ENCODE assay signal across 8 cellular contexts in the genomic region with DNA sequence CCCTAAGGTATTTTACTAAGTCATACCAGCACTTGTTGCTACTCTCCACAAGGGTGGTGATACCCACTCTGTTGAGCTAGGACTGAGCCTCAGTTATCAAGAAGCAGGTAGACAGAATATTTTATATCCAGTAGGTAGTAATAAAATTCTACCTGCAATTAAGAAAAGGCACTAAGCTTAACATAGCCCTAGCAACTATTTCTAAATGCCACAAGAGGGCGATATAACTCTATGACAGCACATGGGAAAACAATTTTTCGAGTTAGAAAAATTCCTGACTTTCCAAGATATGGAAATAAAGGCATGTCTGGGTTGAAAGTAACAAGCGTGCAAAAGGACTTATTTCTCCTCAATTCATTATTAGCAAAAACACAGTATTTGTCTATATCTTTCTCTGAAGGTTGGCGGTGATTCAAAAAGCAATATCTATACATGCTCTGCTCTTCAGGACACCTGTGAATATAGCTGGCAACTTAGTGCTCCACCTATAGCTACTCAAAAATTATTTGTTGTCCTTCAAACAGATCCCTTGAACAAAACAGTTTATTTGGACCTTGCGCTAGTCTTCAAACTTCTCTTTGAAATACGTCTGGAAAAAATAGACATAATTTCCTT. TPM values are rescaled to one million over a fixed set of nuclear protein-coding genes. Genes with fewer than 3 reads are reported as not detected.
A peak's percentile ranks its signal among the peaks of the same experiment; 100 is the strongest.
DNase-seq lines count a peak whose midpoint lies in the region; ATAC-seq and TF ChIP-seq lines count a peak whose summit lies in the region.

No MANE protein-coding gene starts in this region.

- H3K36me3 Mint-ChIP-seq in Calu3 (ENCODE audit: insufficient read depth, unreplicated experiment) (no peaks in the 10 kb centered on the region), HFFc6 (ENCODE audit: low read depth) (no peaks in the 10 kb centered on the region)

- 39% methylated on average over 6 of the region's 6 CpGs for WGBS in smooth muscle cell (ENCODE audit: low lambda C conversion rate)

- H3K4me3 Mint-ChIP-seq in Calu3 (ENCODE audit: low read depth, unreplicated experiment) (no peak overlapping the region), HFFc6 (no peak overlapping the region)

- H3K9ac ChIP-seq in smooth muscle cell (ENCODE audit: low read depth) = no peak overlapping the region

- intact Hi-C loops in Calu3 (cut with micrococcal nuclease; ENCODE audit: unreplicated experiment) = loop anchor here (5.0 kb wide), 6 partner anchors 114 to 789 kb away; no protein-coding TSS in a partner anchor

- no peaks in the 10 kb centered on the region for H3K27me3 ChIP-seq in smooth muscle cell (ENCODE audit: low read depth)

- H4K20me1 ChIP-seq in smooth muscle cell (ENCODE audit: low read depth) = no peaks in the 10 kb centered on the region

- H3K4me2 ChIP-seq in smooth muscle cell = no peak overlapping the region

- no peak overlapping the region for H2AFZ ChIP-seq in smooth muscle cell (ENCODE audit: low read depth)

- no peaks in the 10 kb centered on the region for H3K79me2 ChIP-seq in smooth muscle cell (ENCODE audit: low read depth)

- CTCF ChIA-PET in Calu3 (lab: Charles Lee) = interaction anchor here (0.9 to 1.0 kb wide), 4 partner anchors 19 to 559 kb away, joined by 3 to 5 read pairs (median 4); no protein-coding TSS in a partner anchor

- no peaks in the 10 kb centered on the region for H3K36me3 ChIP-seq in smooth muscle cell (ENCODE audit: low read depth)

- DNase-seq in Calu3 (no peak), HFFc6 (peak; percentile 33), glomerular visceral epithelial cell (ENCODE audit: extremely low spot score) (peak; percentile 44), smooth muscle cell (lab: John Stamatoyannopoulos, UW; ENCODE audit: unreplicated experiment) (no peak)
- no peak for DNase-seq in activated CD4-positive, alpha-beta T cell treated with anti-CD3 and anti-CD28 coated beads for 48 hours

- H3K4me3 ChIP-seq in smooth muscle cell = no peak overlapping the region

- H3F3A ChIP-seq in smooth muscle cell (ENCODE audit: low read depth) = no peaks in the 10 kb centered on the region

- H3K9me3 ChIP-seq in smooth muscle cell (replicated peaks; ENCODE audit: low read depth) = no peaks in the 10 kb centered on the region

- H3K27me3 Mint-ChIP-seq in Calu3 (ENCODE audit: unreplicated experiment) (peaks cover 23% of the 10 kb centered on the region), HFFc6 (ENCODE audit: insufficient read depth) (peaks cover 4% of the 10 kb centered on the region)

- peak; percentile 73 for ATAC-seq in SK-N-SH treated with all-trans-retinoic acid at 6 μM for 48 hours
- ATAC-seq in GM21528 (IDR thresholded peaks at IDR 0.05; ENCODE audit: low FRiP score, unreplicated experiment) = no peak
- ATAC-seq in GM21717 (IDR thresholded peaks at IDR 0.05; ENCODE audit: unreplicated experiment) = no peak

- H3K27ac ChIP-seq in smooth muscle cell (ENCODE audit: low read depth) = no peak overlapping the region

- TF ChIP-seq CTCF in Calu3 (IDR thresholded peaks at IDR 0.05; ENCODE audit: unreplicated experiment) (peak; percentile 42), HFFc6 (IDR thresholded peaks at IDR 0.05) (peak; percentile 95), smooth muscle cell (IDR thresholded peaks at IDR 0.05; ENCODE audit: borderline replicate concordance, insufficient read depth, poor library complexity, severe bottlenecking) (peak; percentile 92)

- no peak overlapping the region for H3K27ac Mint-ChIP-seq in Calu3 (ENCODE audit: unreplicated experiment)
- no peak overlapping the region for H3K27ac Mint-ChIP-seq in HFFc6

- H3K9me3 Mint-ChIP-seq in Calu3 (ENCODE audit: low read depth, unreplicated experiment) (peaks cover 7% of the 10 kb centered on the region), HFFc6 (peaks cover under 1% of the 10 kb centered on the region; the same call in 1 of the 2 replicates)

- no peaks in the 10 kb centered on the region for H3K4me1 ChIP-seq in smooth muscle cell (ENCODE audit: low read depth)

- BruUV-seq in Calu3 (replicated peaks; lab: Mats Ljungman, UMichigan) = no TSS peak

- H3K4me1 Mint-ChIP-seq in Calu3 (ENCODE audit: low read depth, unreplicated experiment) (no peaks in the 10 kb centered on the region), HFFc6 (ENCODE audit: low read depth) (no peaks in the 10 kb centered on the region)

TF ChIP-seq in SK-N-SH treated with all-trans-retinoic acid at 6 μM for 48 hours, 23 proteins besides CTCF, POLR2A, EP300 and RAD21 (continues in another document):
- TF ChIP-seq, protein P1, sequence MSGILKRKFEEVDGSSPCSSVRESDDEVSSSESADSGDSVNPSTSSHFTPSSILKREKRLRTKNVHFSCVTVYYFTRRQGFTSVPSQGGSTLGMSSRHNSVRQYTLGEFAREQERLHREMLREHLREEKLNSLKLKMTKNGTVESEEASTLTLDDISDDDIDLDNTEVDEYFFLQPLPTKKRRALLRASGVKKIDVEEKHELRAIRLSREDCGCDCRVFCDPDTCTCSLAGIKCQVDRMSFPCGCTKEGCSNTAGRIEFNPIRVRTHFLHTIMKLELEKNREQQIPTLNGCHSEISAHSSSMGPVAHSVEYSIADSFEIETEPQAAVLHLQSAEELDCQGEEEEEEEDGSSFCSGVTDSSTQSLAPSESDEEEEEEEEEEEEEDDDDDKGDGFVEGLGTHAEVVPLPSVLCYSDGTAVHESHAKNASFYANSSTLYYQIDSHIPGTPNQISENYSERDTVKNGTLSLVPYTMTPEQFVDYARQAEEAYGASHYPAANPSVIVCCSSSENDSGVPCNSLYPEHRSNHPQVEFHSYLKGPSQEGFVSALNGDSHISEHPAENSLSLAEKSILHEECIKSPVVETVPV (CRISPR knock-in tag; IDR thresholded peaks at IDR 0.05) = no peak
- TF ChIP-seq, protein P2, sequence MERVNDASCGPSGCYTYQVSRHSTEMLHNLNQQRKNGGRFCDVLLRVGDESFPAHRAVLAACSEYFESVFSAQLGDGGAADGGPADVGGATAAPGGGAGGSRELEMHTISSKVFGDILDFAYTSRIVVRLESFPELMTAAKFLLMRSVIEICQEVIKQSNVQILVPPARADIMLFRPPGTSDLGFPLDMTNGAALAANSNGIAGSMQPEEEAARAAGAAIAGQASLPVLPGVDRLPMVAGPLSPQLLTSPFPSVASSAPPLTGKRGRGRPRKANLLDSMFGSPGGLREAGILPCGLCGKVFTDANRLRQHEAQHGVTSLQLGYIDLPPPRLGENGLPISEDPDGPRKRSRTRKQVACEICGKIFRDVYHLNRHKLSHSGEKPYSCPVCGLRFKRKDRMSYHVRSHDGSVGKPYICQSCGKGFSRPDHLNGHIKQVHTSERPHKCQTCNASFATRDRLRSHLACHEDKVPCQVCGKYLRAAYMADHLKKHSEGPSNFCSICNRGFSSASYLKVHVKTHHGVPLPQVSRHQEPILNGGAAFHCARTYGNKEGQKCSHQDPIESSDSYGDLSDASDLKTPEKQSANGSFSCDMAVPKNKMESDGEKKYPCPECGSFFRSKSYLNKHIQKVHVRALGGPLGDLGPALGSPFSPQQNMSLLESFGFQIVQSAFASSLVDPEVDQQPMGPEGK (CRISPR knock-in tag; IDR thresholded peaks at IDR 0.05; ENCODE audit: borderline replicate concordance) = no peak
- TF ChIP-seq, protein P3, sequence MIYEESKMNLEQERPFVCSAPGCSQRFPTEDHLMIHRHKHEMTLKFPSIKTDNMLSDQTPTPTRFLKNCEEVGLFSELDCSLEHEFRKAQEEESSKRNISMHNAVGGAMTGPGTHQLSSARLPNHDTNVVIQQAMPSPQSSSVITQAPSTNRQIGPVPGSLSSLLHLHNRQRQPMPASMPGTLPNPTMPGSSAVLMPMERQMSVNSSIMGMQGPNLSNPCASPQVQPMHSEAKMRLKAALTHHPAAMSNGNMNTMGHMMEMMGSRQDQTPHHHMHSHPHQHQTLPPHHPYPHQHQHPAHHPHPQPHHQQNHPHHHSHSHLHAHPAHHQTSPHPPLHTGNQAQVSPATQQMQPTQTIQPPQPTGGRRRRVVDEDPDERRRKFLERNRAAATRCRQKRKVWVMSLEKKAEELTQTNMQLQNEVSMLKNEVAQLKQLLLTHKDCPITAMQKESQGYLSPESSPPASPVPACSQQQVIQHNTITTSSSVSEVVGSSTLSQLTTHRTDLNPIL (CRISPR knock-in tag; IDR thresholded peaks at IDR 0.05; ENCODE audit: low read depth) = no peak
- TF ChIP-seq SNAI2 (CRISPR knock-in tag; IDR thresholded peaks at IDR 0.05) = no peak
- TF ChIP-seq, protein P4, sequence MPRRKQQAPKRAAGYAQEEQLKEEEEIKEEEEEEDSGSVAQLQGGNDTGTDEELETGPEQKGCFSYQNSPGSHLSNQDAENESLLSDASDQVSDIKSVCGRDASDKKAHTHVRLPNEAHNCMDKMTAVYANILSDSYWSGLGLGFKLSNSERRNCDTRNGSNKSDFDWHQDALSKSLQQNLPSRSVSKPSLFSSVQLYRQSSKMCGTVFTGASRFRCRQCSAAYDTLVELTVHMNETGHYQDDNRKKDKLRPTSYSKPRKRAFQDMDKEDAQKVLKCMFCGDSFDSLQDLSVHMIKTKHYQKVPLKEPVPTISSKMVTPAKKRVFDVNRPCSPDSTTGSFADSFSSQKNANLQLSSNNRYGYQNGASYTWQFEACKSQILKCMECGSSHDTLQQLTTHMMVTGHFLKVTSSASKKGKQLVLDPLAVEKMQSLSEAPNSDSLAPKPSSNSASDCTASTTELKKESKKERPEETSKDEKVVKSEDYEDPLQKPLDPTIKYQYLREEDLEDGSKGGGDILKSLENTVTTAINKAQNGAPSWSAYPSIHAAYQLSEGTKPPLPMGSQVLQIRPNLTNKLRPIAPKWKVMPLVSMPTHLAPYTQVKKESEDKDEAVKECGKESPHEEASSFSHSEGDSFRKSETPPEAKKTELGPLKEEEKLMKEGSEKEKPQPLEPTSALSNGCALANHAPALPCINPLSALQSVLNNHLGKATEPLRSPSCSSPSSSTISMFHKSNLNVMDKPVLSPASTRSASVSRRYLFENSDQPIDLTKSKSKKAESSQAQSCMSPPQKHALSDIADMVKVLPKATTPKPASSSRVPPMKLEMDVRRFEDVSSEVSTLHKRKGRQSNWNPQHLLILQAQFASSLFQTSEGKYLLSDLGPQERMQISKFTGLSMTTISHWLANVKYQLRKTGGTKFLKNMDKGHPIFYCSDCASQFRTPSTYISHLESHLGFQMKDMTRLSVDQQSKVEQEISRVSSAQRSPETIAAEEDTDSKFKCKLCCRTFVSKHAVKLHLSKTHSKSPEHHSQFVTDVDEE (CRISPR knock-in tag; IDR thresholded peaks at IDR 0.05) = no peak
- TF ChIP-seq ZNF8 (CRISPR knock-in tag; IDR thresholded peaks at IDR 0.05) = no peak
- no peak for TF ChIP-seq OSR1 (CRISPR knock-in tag; IDR thresholded peaks at IDR 0.05)
- TF ChIP-seq ISL1 (CRISPR knock-in tag; IDR thresholded peaks at IDR 0.05) = no peak
- no peak for TF ChIP-seq BACH2 (CRISPR knock-in tag; IDR thresholded peaks at IDR 0.05; ENCODE audit: borderline replicate concordance)
- TF ChIP-seq TCF4 (CRISPR knock-in tag; IDR thresholded peaks at IDR 0.05; ENCODE audit: borderline replicate concordance) = no peak
- TF ChIP-seq PPARA (CRISPR knock-in tag; IDR thresholded peaks at IDR 0.05; ENCODE audit: borderline replicate concordance) = no peak

RNA-seq across cellular contexts. Expression of a gene that starts 14.7 kb away (rescaled TPM):
- total RNA-seq in Calu3 (2022) = not detected in 2 replicates
- total RNA-seq in HFFc6 (2021; fragmentation: NEBNext Ultra II Directional; extraction: Animal tissue kit (Norgen Biotek cat#: 25700)) = 1 to 10 TPM; 1.3 to 2.5 (median 2.1) TPM
- 0.40 and 1.1 TPM in 2 replicates for total RNA-seq in smooth muscle cell
- 1.5 and 1.9 TPM in 2 replicates for polyA plus RNA-seq in smooth muscle cell

Comparison
In these comparisons a context has a peak if more than half of its experiments do, and no peak if none do; other contexts are left out.
1. DNase-seq: peak in HFFc6 (single experiment) and glomerular visceral epithelial cell (single experiment); none in Calu3 (single experiment), smooth muscle cell (single experiment) and activated CD4-positive, alpha-beta T cell treated with anti-CD3 and anti-CD28 coated beads for 48 hours (single experiment).
2. CTCF ChIP-seq: peak in every context shown above with its lines; median percentile 95 in HFFc6; 92 in smooth muscle cell; 42 in Calu3.